ENCODE assay signal across 21 cellular contexts in genomic region chr9:127553793-127554192, GRCh38. TPM values are rescaled to one million over a fixed set of nuclear protein-coding genes. Genes with fewer than 3 reads are reported as not detected.
A peak's percentile ranks its signal among the peaks of the same experiment; 100 is the strongest.
DNase-seq lines count a peak whose midpoint lies in the region; ATAC-seq and TF ChIP-seq lines count a peak whose summit lies in the region.
"Had no signal": no experiment of that assay in that cellular context is flagged by ENCODE, and none has a peak within 500 bp of the region (broad histone marks: within the 10 kb centered on the region; RNA-seq: fewer than 3 reads in every experiment).

No MANE protein-coding gene starts in this region.

- no peak overlapping the region for H4K91ac ChIP-seq in H9 (ENCODE audit: insufficient read length, low read depth, low read length)

- peak overlapping the region in 2 of 11 experiments; percentile 1 to 15; a peak in 1 of 22 replicates for H3K9ac ChIP-seq in BLaER1 treated with 17β-estradiol and CSF1 and Interleukin-3, amounts not matched to agents 10 nM and 100 nM
- no peak overlapping the region for H3K9ac ChIP-seq in H9 (ENCODE audit: extremely low read depth, insufficient read length, low read length)
- H3K9ac ChIP-seq: KMS-11 had no signal

- H3K27ac Mint-ChIP-seq in H9: peak overlapping the region; percentile 64 to 93 (median 77); a peak in 3 of 7 replicates
- H3K27ac Mint-ChIP-seq in effector memory CD8-positive, alpha-beta T cell: peak overlapping the region; percentile 10 to 39
- peak overlapping the region; percentile 61 for H3K27ac Mint-ChIP-seq in osteocyte (ENCODE audit: unreplicated experiment)

- H2BK5ac ChIP-seq in H9 (ENCODE audit: insufficient read length, low read length): no peak overlapping the region

- H3K4me1 Mint-ChIP-seq in H9 (peaks cover 37 to 39% of the 10 kb centered on the region in 2 experiments), osteocyte (ENCODE audit: unreplicated experiment) (peaks cover 81% of the 10 kb centered on the region)
- peaks cover 38 to 41% of the 10 kb centered on the region in 2 donors for H3K4me1 Mint-ChIP-seq in effector memory CD8-positive, alpha-beta T cell (ENCODE audit: low read depth in 2 of 2)

- H3K4me2 ChIP-seq in BLaER1 treated with 17β-estradiol and CSF1 and Interleukin-3, amounts not matched to agents 10 nM and 100 nM: peak overlapping the region; percentile 66 to 100 (median 97)
- H3K4me2 ChIP-seq in H9 (ENCODE audit: insufficient read depth, insufficient read length, low read length): no peak overlapping the region
- H3K4me2 ChIP-seq: KMS-11 had no signal

- H4K5ac ChIP-seq in H9 (ENCODE audit: insufficient read length, low read depth, low read length): no peak overlapping the region

- no peak overlapping the region for H2BK15ac ChIP-seq in H9 (ENCODE audit: low read depth, low read length)

- no CpG with 5 or more reads among the region's 4 CpGs for WGBS in H9 (ENCODE audit: extremely low coverage, insufficient read length, low lambda C conversion rate)

- TF ChIP-seq CTCF in H9 (conservative IDR thresholded peaks at IDR 0.05): no peak
- TF ChIP-seq CTCF in osteocyte (IDR thresholded peaks at IDR 0.05): no peak

- H3K4me1 ChIP-seq in BLaER1 treated with 17β-estradiol and CSF1 and Interleukin-3, amounts not matched to agents 10 nM and 100 nM: peaks cover 72 to 100% (median 91%) of the 10 kb centered on the region in 10 experiments
- peaks cover 3% of the 10 kb centered on the region; the same call in 1 of the 2 replicates for H3K4me1 ChIP-seq in H9 (ENCODE audit: insufficient read depth, low read length)

- H3K36me3 Mint-ChIP-seq in H9 (ENCODE audit: insufficient read depth in 1 of 3, low read depth in 3 of 3): no peaks in the 10 kb centered on the region; a peak in 1 of 7 replicates
- no peaks in the 10 kb centered on the region for H3K36me3 Mint-ChIP-seq in effector memory CD8-positive, alpha-beta T cell (ENCODE audit: insufficient read depth)
- H3K36me3 Mint-ChIP-seq in osteocyte (ENCODE audit: unreplicated experiment): peaks cover 2% of the 10 kb centered on the region

- no peak overlapping the region for H4K8ac ChIP-seq in H9 (replicated peaks; ENCODE audit: insufficient read length, low read depth, low read length)

- peaks cover 0 to 73% (median 13%) of the 10 kb centered on the region in 11 experiments; a peak in 14 of 22 replicates for H3K36me3 ChIP-seq in BLaER1 treated with 17β-estradiol and CSF1 and Interleukin-3, amounts not matched to agents 10 nM and 100 nM

- H3K18ac ChIP-seq in H9 (ENCODE audit: insufficient read length, low read depth, low read length): no peak overlapping the region

- H3K4me3 ChIP-seq in BLaER1 treated with 17β-estradiol and CSF1 and Interleukin-3, amounts not matched to agents 10 nM and 100 nM: no peak overlapping the region
- H3K4me3 ChIP-seq: SJCRH30 had no signal

- no peak overlapping the region for H2BK12ac ChIP-seq in H9 (ENCODE audit: insufficient read length, low read depth, low read length)

- H3K23ac ChIP-seq in H9 (ENCODE audit: insufficient read length, low read depth, low read length): no peak overlapping the region

- no peak overlapping the region for H2AFZ ChIP-seq in H9 (ENCODE audit: low read length)

- H3K9me3 Mint-ChIP-seq in H9 (no peaks in the 10 kb centered on the region), osteocyte (ENCODE audit: unreplicated experiment) (no peaks in the 10 kb centered on the region)
- H3K9me3 Mint-ChIP-seq in effector memory CD8-positive, alpha-beta T cell: no peaks in the 10 kb centered on the region
- H3K9me3 Mint-ChIP-seq: central memory CD8-positive, alpha-beta T cell had no signal

- H3K27ac ChIP-seq in BLaER1 treated with 17β-estradiol and CSF1 and Interleukin-3, amounts not matched to agents 10 nM and 100 nM: peak overlapping the region in 5 of 11 experiments; percentile 16 to 35 (median 31); a peak in 6 of 22 replicates
- H3K27ac ChIP-seq in H9 (ENCODE audit: insufficient read length, low read depth, low read length): no peak overlapping the region
- H3K27ac ChIP-seq: KMS-11, SJCRH30 had no signal

- no peak overlapping the region for H2BK120ac ChIP-seq in H9 (ENCODE audit: low read depth, low read length, poor library complexity, severe bottlenecking)

- no peak overlapping the region for H3K56ac ChIP-seq in H9 (ENCODE audit: insufficient read length, low read depth, low read length)

- H3K79me2 ChIP-seq in H9 (ENCODE audit: insufficient read depth, low read length): peaks cover 5% of the 10 kb centered on the region; the same call in 1 of the 2 replicates

- no peaks in the 10 kb centered on the region for H3K9me3 ChIP-seq in BLaER1 treated with 17β-estradiol and CSF1 and Interleukin-3, amounts not matched to agents 10 nM and 100 nM (replicated peaks in 1 of 11)
- no peaks in the 10 kb centered on the region for H3K9me3 ChIP-seq in H9 (ENCODE audit: control insufficient read depth, low read depth, low read length)
- H3K9me3 ChIP-seq: SJCRH30 had no signal

- H2AK5ac ChIP-seq in H9 (ENCODE audit: insufficient read length, low read length): no peak overlapping the region

- H2BK20ac ChIP-seq in H9 (ENCODE audit: low read depth, low read length, poor library complexity, severe bottlenecking): no peak overlapping the region

- peaks cover 19 to 98% (median 80%) of the 10 kb centered on the region in 11 experiments for H4K20me1 ChIP-seq in BLaER1 treated with 17β-estradiol and CSF1 and Interleukin-3, amounts not matched to agents 10 nM and 100 nM
- H4K20me1 ChIP-seq in H9 (ENCODE audit: control insufficient read depth, insufficient read depth, insufficient read length): no peaks in the 10 kb centered on the region

- no peaks in the 10 kb centered on the region for H3K23me2 ChIP-seq in H9 (ENCODE audit: insufficient read length, low read depth, low read length, poor library complexity, severe bottlenecking)

- H3K27me3 Mint-ChIP-seq in H9 (ENCODE audit: low read depth): no peaks in the 10 kb centered on the region
- no peaks in the 10 kb centered on the region for H3K27me3 Mint-ChIP-seq in effector memory CD8-positive, alpha-beta T cell
- no peaks in the 10 kb centered on the region for H3K27me3 Mint-ChIP-seq in osteocyte (ENCODE audit: unreplicated experiment)
- H3K27me3 Mint-ChIP-seq: central memory CD8-positive, alpha-beta T cell had no signal

- no peak for ATAC-seq in effector memory CD8-positive, alpha-beta T cell (replicated peaks)
- ATAC-seq in GM18519 (IDR thresholded peaks at IDR 0.05; ENCODE audit: low FRiP score, unreplicated experiment): no peak
- ATAC-seq in GM21360 (IDR thresholded peaks at IDR 0.05; ENCODE audit: unreplicated experiment): no peak
- ATAC-seq in GM19351 (IDR thresholded peaks at IDR 0.05; ENCODE audit: unreplicated experiment): no peak

- peaks cover 6% of the 10 kb centered on the region for H3K79me1 ChIP-seq in H9 (ENCODE audit: insufficient read depth, low read depth, low read length, poor library complexity, severe bottlenecking)

- no peak for DNase-seq in H9
- no peak for DNase-seq in effector memory CD8-positive, alpha-beta T cell
- no peak for DNase-seq in osteocyte (ENCODE audit: extremely low spot score, unreplicated experiment)
- DNase-seq in NCI-H1092 treated with DMSO at 0.1 percent for 48 hours (lab: John Stamatoyannopoulos, UW): no peak
- DNase-seq: activated CD4-positive, CD25-positive, alpha-beta regulatory T cell; amniotic stem cell; effector memory CD4-positive, alpha-beta T cell; H7; hippocampal formation; midbrain; NCI-H1092; NCI-H524 treated with DMSO at 0.1 percent for 48 hours; nucleus accumbens; SJCRH30; T-helper 9 cell had no signal

- H3K4me3 Mint-ChIP-seq in H9 (no peak overlapping the region), osteocyte (ENCODE audit: unreplicated experiment) (no peak overlapping the region)
- no peak overlapping the region for H3K4me3 Mint-ChIP-seq in effector memory CD8-positive, alpha-beta T cell
- H3K4me3 Mint-ChIP-seq: central memory CD8-positive, alpha-beta T cell had no signal

- no peaks in the 10 kb centered on the region for H3K27me3 ChIP-seq in BLaER1 treated with 17β-estradiol and CSF1 and Interleukin-3, amounts not matched to agents 10 nM and 100 nM
- H3K27me3 ChIP-seq in H9 (ENCODE audit: insufficient read depth, low read length): no peaks in the 10 kb centered on the region
- H3K27me3 ChIP-seq: SJCRH30 had no signal

- no peak overlapping the region for H3K14ac ChIP-seq in H9 (ENCODE audit: insufficient read depth, low read length)

- H3T11ph ChIP-seq in H9 (ENCODE audit: low read length): no peak overlapping the region

- no peak overlapping the region for H3K4ac ChIP-seq in H9 (ENCODE audit: low read depth, low read length)

RNA-seq across cellular contexts. Expression of gene STXBP1, which starts 58.3 kb away (rescaled TPM):
- total RNA-seq in H9 (2021) (22.1 and 22.3 TPM in 2 replicates), osteocyte (44.9 and 46.5 TPM in 2 replicates)

Comparison
In these comparisons a context has a peak if more than half of its experiments do, and no peak if none do; other contexts are left out.
1. H3K27ac Mint-ChIP-seq: peak in every context shown above with its lines; median percentile 77 in H9; 61 in osteocyte; 24 in effector memory CD8-positive, alpha-beta T cell.